ENCODE assay signal across 37 cellular contexts in genomic region chr5:35112300-35112699, GRCh38.
"Had no signal": no experiment of that assay in that cellular context is flagged by ENCODE, and none has a peak within 500 bp of the region (broad histone marks: within the 10 kb centered on the region; RNA-seq: fewer than 3 reads in every experiment).

No MANE protein-coding gene starts in this region.

- H3K4me3 Mint-ChIP-seq: activated CD4-positive, alpha-beta memory T cell treated with anti-CD3 and anti-CD28 coated beads, Interleukin-2, amount 10 ng/mL, durations not matched to agents 7 days and 5 days; activated CD4-positive, alpha-beta T cell treated with anti-CD3 and anti-CD28 coated beads for 36 hours; activated CD4-positive, alpha-beta T cell treated with anti-CD3 and anti-CD28 coated beads, Interleukin-2, amount 10 ng/mL, durations not matched to agents 7 days and 5 days; activated CD8-positive, alpha-beta memory T cell treated with anti-CD3 and anti-CD28 coated beads, Interleukin-2, amount 10 ng/mL, durations not matched to agents 7 days and 5 days; activated CD8-positive, alpha-beta T cell treated with anti-CD3 and anti-CD28 coated beads, Interleukin-2, amount 10 ng/mL, durations not matched to agents 7 days and 5 days; activated naive CD4-positive, alpha-beta T cell treated with anti-CD3 and anti-CD28 coated beads for 36 hours; activated naive CD8-positive, alpha-beta T cell treated with anti-CD3 and anti-CD28 coated beads for 36 hours; activated T-cell treated with anti-CD3 and anti-CD28 coated beads, Interleukin-2, amount 50 U/mL, for 4 hours; activated T-cell treated with anti-CD3 and anti-CD28 coated beads, Interleukin-2, amount 50 U/mL, for 72 hours; activated T-helper 1 cell treated with anti-CD3 and anti-CD28 coated beads, Interleukin-12 subunit alpha, Interleukin-12 subunit beta, Interleukin-2, Interleukin-4 antibody, amounts not matched to agents 30 ng/mL and 10 ng/mL and 1 ng/mL, durations not matched to agents 14 hours and 24 hours and 36 hours; activated T-helper 17 cell treated with anti-CD3 and anti-CD28 coated beads, Interleukin-2, amount 50 U/mL, for 72 hours; T-helper 1 cell treated with Interleukin-12 subunit alpha and Interleukin-12 subunit beta and Interleukin-4 antibody, amounts not matched to agents 30 μg/mL and 1 μg/mL, for 36 hours; T-helper 2 cell treated with Interferon-gamma antibody and Interleukin-4, amounts not matched to agents 5 μg/mL and 100 μg/mL, for 36 hours had no signal

- H3K9me3 ChIP-seq: adrenal gland, body of pancreas, breast epithelium had no signal

- H3K36me3 Mint-ChIP-seq: activated CD8-positive, alpha-beta memory T cell treated with anti-CD3 and anti-CD28 coated beads, Interleukin-2, amount 10 ng/mL, durations not matched to agents 7 days and 5 days; activated naive CD4-positive, alpha-beta T cell treated with anti-CD3 and anti-CD28 coated beads, Interleukin-2, amount 50 U/mL, for 72 hours; activated naive CD8-positive, alpha-beta T cell treated with anti-CD3 and anti-CD28 coated beads for 36 hours had no signal

- H3K27me3 ChIP-seq: adrenal gland, body of pancreas, brain microvascular endothelial cell, breast epithelium had no signal

- H3K27ac ChIP-seq: adrenal gland, body of pancreas, brain microvascular endothelial cell, breast epithelium, VCaP had no signal

- DNase-seq: activated CD4-positive, alpha-beta memory T cell treated with anti-CD3 and anti-CD28 coated beads, Interleukin-2, amount 10 ng/mL, durations not matched to agents 7 days and 5 days; activated CD4-positive, alpha-beta T cell treated with anti-CD3 and anti-CD28 coated beads for 1 hour; activated CD4-positive, alpha-beta T cell treated with anti-CD3 and anti-CD28 coated beads for 36 hours; activated CD4-positive, alpha-beta T cell treated with anti-CD3 and anti-CD28 coated beads for 48 hours; activated CD4-positive, alpha-beta T cell treated with anti-CD3 and anti-CD28 coated beads, Interleukin-2, amount 10 ng/mL, durations not matched to agents 7 days and 5 days; activated CD4-positive, alpha-beta T cell treated with anti-CD3 and anti-CD28 coated beads, Interleukin-2, amount 50 U/mL, for 48 hours; activated CD4-positive, CD25-positive, alpha-beta regulatory T cell; activated CD8-positive, alpha-beta memory T cell treated with anti-CD3 and anti-CD28 coated beads for 24 hours; activated CD8-positive, alpha-beta memory T cell treated with anti-CD3 and anti-CD28 coated beads, Interleukin-2, amount 10 ng/mL, durations not matched to agents 7 days and 5 days; activated CD8-positive, alpha-beta memory T cell treated with anti-CD3 and anti-CD28 coated beads, Interleukin-2, amount 50 U/mL, for 48 hours; activated CD8-positive, alpha-beta T cell treated with anti-CD3 and anti-CD28 coated beads, Interleukin-2, amount 10 ng/mL, durations not matched to agents 7 days and 5 days; activated effector memory CD4-positive, alpha-beta T cell treated with anti-CD3 and anti-CD28 coated beads, Interleukin-2, amount 50 U/mL, for 16 hours; activated gamma-delta T cell treated with Interleukin-2 at 50 U/mL for 16 hours; activated naive CD4-positive, alpha-beta T cell; activated naive CD4-positive, alpha-beta T cell treated with anti-CD3 and anti-CD28 coated beads for 36 hours; activated naive CD4-positive, alpha-beta T cell treated with anti-CD3 and anti-CD28 coated beads, Interleukin-2, amount 50 U/mL, for 16 hours; activated naive CD8-positive, alpha-beta T cell treated with anti-CD3 and anti-CD28 coated beads for 36 hours; activated T-cell treated with anti-CD3 and anti-CD28 coated beads, Interleukin-2, amount 50 U/mL, for 1 hour; activated T-cell treated with anti-CD3 and anti-CD28 coated beads, Interleukin-2, amount 50 U/mL, for 4 hours; activated T-cell treated with anti-CD3 and anti-CD28 coated beads, Interleukin-2, amount 50 U/mL, for 72 hours; adrenal gland; amniotic stem cell; aorta; body of pancreas; brain microvascular endothelial cell; central memory CD4-positive, alpha-beta T cell; T-helper 1 cell; T-helper 2 cell; T-helper 9 cell had no signal

- H3K4me1 Mint-ChIP-seq: activated CD4-positive, alpha-beta memory T cell treated with anti-CD3 and anti-CD28 coated beads, Interleukin-2, amount 10 ng/mL, durations not matched to agents 7 days and 5 days; activated CD4-positive, alpha-beta T cell treated with anti-CD3 and anti-CD28 coated beads for 36 hours; activated CD4-positive, alpha-beta T cell treated with anti-CD3 and anti-CD28 coated beads, Interleukin-2, amount 10 ng/mL, durations not matched to agents 7 days and 5 days; activated CD8-positive, alpha-beta memory T cell treated with anti-CD3 and anti-CD28 coated beads, Interleukin-2, amount 10 ng/mL, durations not matched to agents 7 days and 5 days; activated naive CD8-positive, alpha-beta T cell treated with anti-CD3 and anti-CD28 coated beads for 36 hours; activated T-helper 17 cell treated with anti-CD3 and anti-CD28 coated beads, Interleukin-2, amount 50 U/mL, for 72 hours had no signal

- H3K36me3 ChIP-seq: adrenal gland, brain microvascular endothelial cell, breast epithelium had no signal

- H3K4me1 ChIP-seq: adrenal gland, body of pancreas, breast epithelium had no signal

- H3K9me3 Mint-ChIP-seq: activated CD4-positive, alpha-beta memory T cell treated with anti-CD3 and anti-CD28 coated beads, Interleukin-2, amount 10 ng/mL, durations not matched to agents 7 days and 5 days; activated T-cell treated with anti-CD3 and anti-CD28 coated beads, Interleukin-2, amount 50 U/mL, for 4 hours; activated T-helper 1 cell treated with anti-CD3 and anti-CD28 coated beads, Interleukin-12 subunit alpha, Interleukin-12 subunit beta, Interleukin-2, Interleukin-4 antibody, amounts not matched to agents 30 ng/mL and 10 ng/mL and 1 ng/mL, durations not matched to agents 14 hours and 24 hours and 36 hours; T-helper 2 cell treated with Interferon-gamma antibody and Interleukin-4, amounts not matched to agents 5 μg/mL and 100 μg/mL, for 36 hours had no signal

- H3K27ac Mint-ChIP-seq: activated CD4-positive, alpha-beta memory T cell treated with anti-CD3 and anti-CD28 coated beads, Interleukin-2, amount 10 ng/mL, durations not matched to agents 7 days and 5 days; activated CD4-positive, alpha-beta T cell treated with anti-CD3 and anti-CD28 coated beads for 36 hours; activated CD4-positive, alpha-beta T cell treated with anti-CD3 and anti-CD28 coated beads, Interleukin-2, amount 10 ng/mL, durations not matched to agents 7 days and 5 days; activated CD8-positive, alpha-beta memory T cell treated with anti-CD3 and anti-CD28 coated beads, Interleukin-2, amount 10 ng/mL, durations not matched to agents 7 days and 5 days; activated CD8-positive, alpha-beta T cell treated with anti-CD3 and anti-CD28 coated beads, Interleukin-2, amount 10 ng/mL, durations not matched to agents 7 days and 5 days; activated naive CD4-positive, alpha-beta T cell treated with anti-CD3 and anti-CD28 coated beads for 36 hours; activated naive CD4-positive, alpha-beta T cell treated with anti-CD3 and anti-CD28 coated beads, Interleukin-2, amount 50 U/mL, for 72 hours; activated naive CD8-positive, alpha-beta T cell treated with anti-CD3 and anti-CD28 coated beads for 36 hours; activated T-cell treated with anti-CD3 and anti-CD28 coated beads, Interleukin-2, amount 50 U/mL, for 72 hours; activated T-helper 1 cell treated with anti-CD3 and anti-CD28 coated beads, Interleukin-12 subunit alpha, Interleukin-12 subunit beta, Interleukin-2, Interleukin-4 antibody, amounts not matched to agents 30 ng/mL and 10 ng/mL and 1 ng/mL, durations not matched to agents 14 hours and 24 hours and 36 hours; activated T-helper 17 cell treated with anti-CD3 and anti-CD28 coated beads, Interleukin-2, amount 50 U/mL, for 72 hours; T-helper 1 cell treated with Interleukin-12 subunit alpha and Interleukin-12 subunit beta and Interleukin-4 antibody, amounts not matched to agents 30 μg/mL and 1 μg/mL, for 36 hours; T-helper 2 cell treated with Interferon-gamma antibody and Interleukin-4, amounts not matched to agents 5 μg/mL and 100 μg/mL, for 36 hours had no signal

- H3K4me3 ChIP-seq: adrenal gland, body of pancreas, breast epithelium had no signal

- ATAC-seq: activated CD4-positive, alpha-beta T cell treated with anti-CD3 and anti-CD28 coated beads for 36 hours; activated CD4-positive, CD25-positive, alpha-beta regulatory T cell treated with anti-CD3 and anti-CD28 coated beads, Interleukin-2, amount 50 U/mL, for 24 hours; activated CD8-positive, alpha-beta memory T cell treated with anti-CD3 and anti-CD28 coated beads, Interleukin-2, amount 10 ng/mL, durations not matched to agents 7 days and 5 days; activated CD8-positive, alpha-beta T cell treated with anti-CD3 and anti-CD28 coated beads, Interleukin-2, amount 10 ng/mL, durations not matched to agents 7 days and 5 days; activated naive CD4-positive, alpha-beta T cell treated with anti-CD3 and anti-CD28 coated beads, Interleukin-2, amount 50 U/mL, for 72 hours; activated T-cell treated with anti-CD3 and anti-CD28 coated beads, Interleukin-2, amount 50 U/mL, for 4 hours; activated T-cell treated with anti-CD3 and anti-CD28 coated beads, Interleukin-2, amount 50 U/mL, for 72 hours; activated T-helper 17 cell treated with anti-CD3 and anti-CD28 coated beads, Interleukin-2, amount 50 U/mL, for 72 hours; body of pancreas had no signal
